23 cellular contexts compared by ENCODE assay signal in the genomic region with DNA sequence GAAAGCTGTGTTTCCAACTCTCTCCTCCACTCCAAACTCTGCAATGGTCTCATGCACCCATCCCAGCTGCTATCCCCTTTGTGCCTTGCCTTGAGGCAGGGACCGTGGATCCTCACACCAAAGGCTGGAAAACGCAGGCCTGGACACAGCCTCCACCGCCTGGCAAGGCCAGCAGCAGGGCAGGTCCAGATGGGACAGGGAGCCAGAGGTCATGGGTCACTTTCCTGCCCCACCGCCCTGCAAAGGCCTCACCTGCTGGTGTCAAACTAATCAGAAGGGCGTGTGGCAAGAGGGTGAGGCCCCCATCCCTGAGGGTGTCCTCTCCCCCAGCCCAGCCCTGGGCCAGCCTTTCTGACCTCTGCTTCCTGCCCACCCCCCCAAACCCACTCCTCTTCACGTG.
"Had no signal": no experiment of that assay in that cellular context is flagged by ENCODE, and none has a peak within 500 bp of the region (broad histone marks: within the 10 kb centered on the region; RNA-seq: fewer than 3 reads in every experiment).

No MANE protein-coding gene starts in this region.

- H3K9me3 ChIP-seq: left ventricle myocardium inferior, neutrophil, psoas muscle, stomach, thoracic aorta had no signal

- H3K27ac Mint-ChIP-seq: naive B cell; nephron; stimulated activated naive B cell treated with anti-CD40 and anti-IgM and Interleukin-4, amounts not matched to agents 10 μg/mL and 1 μg/mL and 100 μg/mL, for 72 hours had no signal

- H3K36me3 ChIP-seq: left ventricle myocardium inferior, neutrophil, stomach, thoracic aorta had no signal

- H3K36me3 Mint-ChIP-seq: naive B cell; stimulated activated naive B cell treated with anti-CD40 and anti-IgM and Interleukin-4, amounts not matched to agents 10 μg/mL and 1 μg/mL and 100 μg/mL, for 72 hours had no signal

- H3K9me3 Mint-ChIP-seq: nephron had no signal

- H3K4me1 ChIP-seq: left ventricle myocardium inferior, psoas muscle, stomach had no signal

- ATAC-seq: left cardiac atrium; psoas muscle; sciatic nerve; stimulated activated naive B cell treated with anti-CD40 and anti-IgM and Interleukin-4, amounts not matched to agents 10 μg/mL and 1 μg/mL and 100 μg/mL, for 72 hours had no signal

- H3K27ac ChIP-seq: coronary artery, hepatocyte, left ventricle myocardium inferior, neutrophil, psoas muscle, stomach, thoracic aorta had no signal

- H3K4me1 Mint-ChIP-seq: stimulated activated naive B cell treated with anti-CD40 and anti-IgM and Interleukin-4, amounts not matched to agents 10 μg/mL and 1 μg/mL and 100 μg/mL, for 72 hours had no signal

- H3K4me3 Mint-ChIP-seq: naive B cell; nephron; stimulated activated naive B cell treated with anti-CD40 and anti-IgM and Interleukin-4, amounts not matched to agents 10 μg/mL and 1 μg/mL and 100 μg/mL, for 72 hours had no signal

- DNase-seq: effector CD4-positive, alpha-beta T cell; foreskin melanocyte; head of caudate nucleus; kidney; left cardiac atrium; left ventricle myocardium inferior; mesenchymal stem cell; naive B cell; psoas muscle; retina; stimulated activated CD4-positive, alpha-beta T cell treated with anti-CD3 and anti-CD28 coated beads, Interleukin-2, amount 100 ng/mL, for 24 hours; stimulated activated CD4-positive, alpha-beta T cell treated with anti-CD3 and anti-CD28 coated beads, Interleukin-4, amount 100 ng/mL, for 4 hours; stimulated activated naive B cell treated with anti-CD40 and anti-IgM and Interleukin-4, amounts not matched to agents 10 μg/mL and 1 μg/mL and 100 μg/mL, for 72 hours; stomach; substantia nigra; trophoblast cell had no signal

- H3K4me3 ChIP-seq: coronary artery, hepatocyte, left ventricle myocardium inferior, lung, psoas muscle, stomach, thoracic aorta had no signal
